Comparison of ENCODE assay signal across 34 cellular contexts in the genomic region with DNA sequence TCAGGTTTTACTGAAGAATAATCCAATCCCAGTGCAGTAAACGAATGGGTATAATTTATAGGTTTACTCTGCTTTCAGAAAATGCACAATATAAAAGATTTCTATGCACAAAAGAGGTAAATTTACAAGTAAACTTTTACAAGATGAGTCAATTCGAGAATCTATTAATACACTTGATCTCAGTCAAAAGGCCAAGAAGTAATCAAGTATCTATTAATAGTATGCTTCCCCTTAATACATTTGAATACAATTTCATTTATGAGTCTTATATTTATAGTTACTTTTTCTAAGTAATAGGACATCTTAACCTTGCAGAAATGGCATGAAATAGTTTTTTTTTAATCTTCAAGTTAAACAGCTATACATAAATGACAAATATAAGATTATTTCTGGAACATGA.
"Had no signal": no experiment of that assay in that cellular context is flagged by ENCODE, and none has a peak within 500 bp of the region (broad histone marks: within the 10 kb centered on the region; RNA-seq: fewer than 3 reads in every experiment).

No MANE protein-coding gene starts in this region.

- H3K27me3 ChIP-seq: adrenal gland, ascending aorta, body of pancreas, brain microvascular endothelial cell, breast epithelium, cardiac muscle cell had no signal

- H3K4me3 ChIP-seq: adrenal gland, ascending aorta, body of pancreas, breast epithelium, cardiac muscle cell had no signal

- H3K36me3 ChIP-seq: adrenal gland, ascending aorta, brain microvascular endothelial cell, breast epithelium, cardiac muscle cell had no signal

- H3K9me3 ChIP-seq: adrenal gland, ascending aorta, body of pancreas, breast epithelium had no signal

- H3K4me1 ChIP-seq: adrenal gland, ascending aorta, body of pancreas, breast epithelium had no signal

- H3K27ac ChIP-seq: adrenal gland, ascending aorta, body of pancreas, brain microvascular endothelial cell, breast epithelium, cardiac muscle cell had no signal

- FAIRE-seq: astrocyte, bronchial epithelial cell had no signal

- ATAC-seq: activated naive CD4-positive, alpha-beta T cell treated with anti-CD3 and anti-CD28 coated beads, Interleukin-2, amount 50 U/mL, for 72 hours; activated naive CD8-positive, alpha-beta T cell treated with anti-CD3 and anti-CD28 coated beads, Interleukin-2, amount 50 U/mL, for 24 hours; activated T-cell treated with anti-CD3 and anti-CD28 coated beads, Interleukin-2, amount 50 U/mL, for 4 hours; activated T-cell treated with anti-CD3 and anti-CD28 coated beads, Interleukin-2, amount 50 U/mL, for 72 hours; activated T-helper 17 cell treated with anti-CD3 and anti-CD28 coated beads, Interleukin-2, amount 50 U/mL, for 72 hours; body of pancreas had no signal

- DNase-seq: activated effector memory CD4-positive, alpha-beta T cell treated with anti-CD3 and anti-CD28 coated beads, Interleukin-2, amount 50 U/mL, for 16 hours; activated effector memory CD4-positive, alpha-beta T cell treated with Interleukin-2 at 50 U/mL for 16 hours; activated gamma-delta T cell; activated gamma-delta T cell treated with Interleukin-2 at 50 U/mL for 16 hours; activated naive CD4-positive, alpha-beta T cell; activated naive CD4-positive, alpha-beta T cell treated with anti-CD3 and anti-CD28 coated beads for 36 hours; activated naive CD4-positive, alpha-beta T cell treated with anti-CD3 and anti-CD28 coated beads, Interleukin-2, amount 10 ng/mL, durations not matched to agents 7 days and 5 days; activated naive CD4-positive, alpha-beta T cell treated with anti-CD3 and anti-CD28 coated beads, Interleukin-2, amount 50 U/mL, for 16 hours; activated naive CD4-positive, alpha-beta T cell treated with Interleukin-2 at 50 U/mL for 16 hours; activated naive CD8-positive, alpha-beta T cell treated with anti-CD3 and anti-CD28 coated beads for 36 hours; activated naive CD8-positive, alpha-beta T cell treated with anti-CD3 and anti-CD28 coated beads, Interleukin-2, amount 10 ng/mL, durations not matched to agents 7 days and 5 days; activated naive CD8-positive, alpha-beta T cell treated with anti-CD3 and anti-CD28 coated beads, Interleukin-2, amount 50 U/mL, for 24 hours; activated T-cell treated with anti-CD3 and anti-CD28 coated beads, Interleukin-2, amount 50 U/mL, for 1 hour; activated T-cell treated with anti-CD3 and anti-CD28 coated beads, Interleukin-2, amount 50 U/mL, for 24 hours; activated T-cell treated with anti-CD3 and anti-CD28 coated beads, Interleukin-2, amount 50 U/mL, for 4 hours; activated T-cell treated with anti-CD3 and anti-CD28 coated beads, Interleukin-2, amount 50 U/mL, for 48 hours; activated T-cell treated with anti-CD3 and anti-CD28 coated beads, Interleukin-2, amount 50 U/mL, for 72 hours; adrenal gland; amniotic stem cell; amygdala; anterior cingulate cortex; aorta; body of pancreas; brain microvascular endothelial cell; caudate nucleus; central memory CD4-positive, alpha-beta T cell; cerebellar nuclear complex had no signal
